Comparison of ENCODE assay signal across 1 cellular context in the genomic region with DNA sequence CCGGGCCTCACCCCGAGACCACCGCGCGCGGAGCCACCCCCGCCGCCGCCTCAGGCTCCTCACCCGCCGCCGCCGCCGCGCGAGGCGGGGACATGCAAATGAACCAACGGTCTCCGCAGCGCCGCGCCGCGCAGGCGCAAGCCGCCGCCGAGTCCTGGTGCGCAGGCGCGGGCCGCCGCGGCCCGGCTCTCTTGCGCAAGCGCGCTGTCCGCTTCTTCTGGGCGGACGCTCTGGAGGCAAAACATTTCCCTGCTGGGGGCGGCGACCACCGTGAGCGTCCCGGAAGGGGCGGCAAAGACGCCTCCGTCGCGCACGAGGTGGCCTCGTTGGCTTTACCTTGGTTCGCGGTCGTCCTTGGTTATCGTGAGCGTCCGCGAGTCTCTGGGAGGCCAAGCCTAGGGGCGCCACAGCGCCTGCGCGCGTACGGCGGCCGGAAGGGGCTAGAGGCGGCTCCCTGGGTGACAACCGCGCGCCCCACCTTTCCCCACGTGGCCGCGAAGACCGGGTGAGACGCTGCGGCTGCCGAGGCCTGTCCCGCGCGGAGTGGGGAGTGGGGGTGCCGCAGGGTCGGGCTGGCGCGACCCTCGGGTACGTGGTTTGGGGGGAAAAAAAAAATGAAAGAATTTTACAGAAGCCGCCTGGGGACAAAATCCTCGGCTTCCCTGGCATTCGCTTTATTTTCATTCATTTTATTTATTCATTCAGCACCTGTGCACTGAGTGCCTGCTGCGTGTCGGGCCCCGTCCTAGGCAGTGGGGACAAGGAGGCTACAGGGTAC.
TF ChIP-seq lines count a peak whose summit lies in the region.

A gene (plus strand): TSS at position 178 of the 778 bp plus-strand sequence. CDS start 607 bp downstream, outside the sequence.
A gene (minus strand): TSS at position 92 of the 778 bp plus-strand sequence. CDS start 2,446 bp downstream, outside the sequence.

TF ChIP-seq in HepG2, 621 proteins besides CTCF, POLR2A, EP300 and RAD21 (continued from another document and continues in another):
- TF ChIP-seq CEBPB (IDR thresholded peaks at IDR 0.05; ENCODE audit: borderline replicate concordance, low read depth, low read length) (peak; percentile 97), SCMH1 (CRISPR knock-in tag; IDR thresholded peaks at IDR 0.05; ENCODE audit: borderline replicate concordance) (no peak), ZNF225 (CRISPR knock-in tag; IDR thresholded peaks at IDR 0.05) (peak; percentile 93), NCOR1 (IDR thresholded peaks at IDR 0.05; ENCODE audit: borderline replicate concordance, low read length) (peak; percentile 30; the same call in 1 of the 2 replicates), SAP130 (CRISPR knock-in tag; IDR thresholded peaks at IDR 0.05; ENCODE audit: low read depth) (peak; percentile 96), YY1 (IDR thresholded peaks at IDR 0.05; ENCODE audit: insufficient read depth, insufficient replicate concordance, low read depth, low read length) (peak; percentile 14), ONECUT2 (CRISPR knock-in tag; IDR thresholded peaks at IDR 0.05) (0 out of 2 replicates have a peak, but pooled peaks have one; percentile 62), BRCA1 (CRISPR knock-in tag; IDR thresholded peaks at IDR 0.05) (no peak; the same call in 1 of the 2 replicates), ZKSCAN1 (IDR thresholded peaks at IDR 0.05; ENCODE audit: low read length) (no peak), NCOA5 (CRISPR knock-in tag; IDR thresholded peaks at IDR 0.05) (no peak), ZBTB8A (CRISPR knock-in tag; IDR thresholded peaks at IDR 0.05; ENCODE audit: borderline replicate concordance, low read depth) (no peak), ISX (CRISPR knock-in tag; conservative IDR thresholded peaks at IDR 0.05) (peak; percentile 85; the same call in 1 of the 2 replicates), KDM4B (CRISPR knock-in tag; IDR thresholded peaks at IDR 0.05) (peak; percentile 84; the same call in 1 of the 2 replicates), NONO (IDR thresholded peaks at IDR 0.05) (no peak), NONO (CRISPR knock-in tag; conservative IDR thresholded peaks at IDR 0.05) (peak; percentile 91), ZNF317 (CRISPR knock-in tag; IDR thresholded peaks at IDR 0.05) (peak; percentile 82), PTBP1 (IDR thresholded peaks at IDR 0.05; ENCODE audit: low read depth, low read length, poor library complexity, severe bottlenecking) (peak; percentile 69), ZSCAN30 (CRISPR knock-in tag; IDR thresholded peaks at IDR 0.05) (no peak), ZC3H4 (CRISPR knock-in tag; IDR thresholded peaks at IDR 0.05; ENCODE audit: borderline replicate concordance) (no peak), ZNF251 (CRISPR knock-in tag; IDR thresholded peaks at IDR 0.05) (no peak), ZNF484 (CRISPR knock-in tag; IDR thresholded peaks at IDR 0.05; ENCODE audit: borderline replicate concordance, low read depth) (peak; percentile 59; the same call in 1 of the 2 replicates), CAMTA2 (CRISPR knock-in tag; IDR thresholded peaks at IDR 0.05; ENCODE audit: borderline replicate concordance) (no peak), FOXK2 (IDR thresholded peaks at IDR 0.05) (no peak), ZNF543 (CRISPR knock-in tag; IDR thresholded peaks at IDR 0.05) (peak; percentile 80), SOX5 (CRISPR knock-in tag; IDR thresholded peaks at IDR 0.05; ENCODE audit: borderline replicate concordance) (peak; percentile 35), CHCHD3 (CRISPR knock-in tag; IDR thresholded peaks at IDR 0.05) (peak; percentile 69; the same call in 1 of the 2 replicates), ZMYM2 (CRISPR knock-in tag; IDR thresholded peaks at IDR 0.05) (peak; percentile 46; the same call in 1 of the 2 replicates), NKX3-1 (CRISPR knock-in tag; IDR thresholded peaks at IDR 0.05) (peak; percentile 91), ZIK1 (CRISPR knock-in tag; IDR thresholded peaks at IDR 0.05; ENCODE audit: borderline replicate concordance, low read depth) (peak; percentile 78; the same call in 1 of the 2 replicates), BCL6 (CRISPR knock-in tag; IDR thresholded peaks at IDR 0.05) (peak; percentile 48)
- TF ChIP-seq, protein P1, sequence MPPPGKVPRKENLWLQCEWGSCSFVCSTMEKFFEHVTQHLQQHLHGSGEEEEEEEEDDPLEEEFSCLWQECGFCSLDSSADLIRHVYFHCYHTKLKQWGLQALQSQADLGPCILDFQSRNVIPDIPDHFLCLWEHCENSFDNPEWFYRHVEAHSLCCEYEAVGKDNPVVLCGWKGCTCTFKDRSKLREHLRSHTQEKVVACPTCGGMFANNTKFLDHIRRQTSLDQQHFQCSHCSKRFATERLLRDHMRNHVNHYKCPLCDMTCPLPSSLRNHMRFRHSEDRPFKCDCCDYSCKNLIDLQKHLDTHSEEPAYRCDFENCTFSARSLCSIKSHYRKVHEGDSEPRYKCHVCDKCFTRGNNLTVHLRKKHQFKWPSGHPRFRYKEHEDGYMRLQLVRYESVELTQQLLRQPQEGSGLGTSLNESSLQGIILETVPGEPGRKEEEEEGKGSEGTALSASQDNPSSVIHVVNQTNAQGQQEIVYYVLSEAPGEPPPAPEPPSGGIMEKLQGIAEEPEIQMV (CRISPR knock-in tag; IDR thresholded peaks at IDR 0.05; ENCODE audit: low read depth) = peak; percentile 98
- TF ChIP-seq, protein P2, sequence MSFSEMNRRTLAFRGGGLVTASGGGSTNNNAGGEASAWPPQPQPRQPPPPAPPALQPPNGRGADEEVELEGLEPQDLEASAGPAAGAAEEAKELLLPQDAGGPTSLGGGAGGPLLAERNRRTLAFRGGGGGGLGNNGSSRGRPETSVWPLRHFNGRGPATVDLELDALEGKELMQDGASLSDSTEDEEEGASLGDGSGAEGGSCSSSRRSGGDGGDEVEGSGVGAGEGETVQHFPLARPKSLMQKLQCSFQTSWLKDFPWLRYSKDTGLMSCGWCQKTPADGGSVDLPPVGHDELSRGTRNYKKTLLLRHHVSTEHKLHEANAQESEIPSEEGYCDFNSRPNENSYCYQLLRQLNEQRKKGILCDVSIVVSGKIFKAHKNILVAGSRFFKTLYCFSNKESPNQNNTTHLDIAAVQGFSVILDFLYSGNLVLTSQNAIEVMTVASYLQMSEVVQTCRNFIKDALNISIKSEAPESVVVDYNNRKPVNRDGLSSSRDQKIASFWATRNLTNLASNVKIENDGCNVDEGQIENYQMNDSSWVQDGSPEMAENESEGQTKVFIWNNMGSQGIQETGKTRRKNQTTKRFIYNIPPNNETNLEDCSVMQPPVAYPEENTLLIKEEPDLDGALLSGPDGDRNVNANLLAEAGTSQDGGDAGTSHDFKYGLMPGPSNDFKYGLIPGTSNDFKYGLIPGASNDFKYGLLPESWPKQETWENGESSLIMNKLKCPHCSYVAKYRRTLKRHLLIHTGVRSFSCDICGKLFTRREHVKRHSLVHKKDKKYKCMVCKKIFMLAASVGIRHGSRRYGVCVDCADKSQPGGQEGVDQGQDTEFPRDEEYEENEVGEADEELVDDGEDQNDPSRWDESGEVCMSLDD (CRISPR knock-in tag; IDR thresholded peaks at IDR 0.05; ENCODE audit: borderline replicate concordance) = no peak
- TF ChIP-seq, protein P3, sequence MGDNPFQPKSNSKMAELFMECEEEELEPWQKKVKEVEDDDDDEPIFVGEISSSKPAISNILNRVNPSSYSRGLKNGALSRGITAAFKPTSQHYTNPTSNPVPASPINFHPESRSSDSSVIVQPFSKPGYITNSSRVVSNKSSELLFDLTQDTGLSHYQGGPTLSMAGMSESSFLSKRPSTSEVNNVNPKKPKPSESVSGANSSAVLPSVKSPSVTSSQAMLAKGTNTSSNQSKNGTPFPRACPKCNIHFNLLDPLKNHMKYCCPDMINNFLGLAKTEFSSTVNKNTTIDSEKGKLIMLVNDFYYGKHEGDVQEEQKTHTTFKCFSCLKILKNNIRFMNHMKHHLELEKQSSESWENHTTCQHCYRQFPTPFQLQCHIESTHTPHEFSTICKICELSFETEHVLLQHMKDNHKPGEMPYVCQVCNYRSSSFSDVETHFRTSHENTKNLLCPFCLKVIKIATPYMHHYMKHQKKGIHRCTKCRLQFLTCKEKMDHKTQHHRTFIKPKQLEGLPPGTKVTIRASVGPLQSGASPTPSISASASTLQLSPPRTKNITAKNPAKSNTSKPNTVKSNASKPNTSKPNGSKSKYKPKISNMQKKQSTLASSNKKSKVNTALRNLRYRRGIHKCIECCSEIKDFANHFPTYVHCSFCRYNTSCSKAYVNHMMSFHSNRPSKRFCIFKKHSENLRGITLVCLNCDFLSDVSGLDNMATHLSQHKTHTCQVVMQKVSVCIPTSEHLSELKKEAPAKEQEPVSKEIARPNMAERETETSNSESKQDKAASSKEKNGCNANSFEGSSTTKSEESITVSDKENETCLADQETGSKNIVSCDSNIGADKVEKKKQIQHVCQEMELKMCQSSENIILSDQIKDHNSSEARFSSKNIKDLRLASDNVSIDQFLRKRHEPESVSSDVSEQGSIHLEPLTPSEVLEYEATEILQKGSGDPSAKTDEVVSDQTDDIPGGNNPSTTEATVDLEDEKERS (CRISPR knock-in tag; IDR thresholded peaks at IDR 0.05) = peak; percentile 81; the same call in 1 of the 2 replicates
- TF ChIP-seq, protein P4, sequence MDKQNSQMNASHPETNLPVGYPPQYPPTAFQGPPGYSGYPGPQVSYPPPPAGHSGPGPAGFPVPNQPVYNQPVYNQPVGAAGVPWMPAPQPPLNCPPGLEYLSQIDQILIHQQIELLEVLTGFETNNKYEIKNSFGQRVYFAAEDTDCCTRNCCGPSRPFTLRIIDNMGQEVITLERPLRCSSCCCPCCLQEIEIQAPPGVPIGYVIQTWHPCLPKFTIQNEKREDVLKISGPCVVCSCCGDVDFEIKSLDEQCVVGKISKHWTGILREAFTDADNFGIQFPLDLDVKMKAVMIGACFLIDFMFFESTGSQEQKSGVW (CRISPR knock-in tag; IDR thresholded peaks at IDR 0.05; ENCODE audit: borderline replicate concordance) = no peak
- TF ChIP-seq, protein P5, sequence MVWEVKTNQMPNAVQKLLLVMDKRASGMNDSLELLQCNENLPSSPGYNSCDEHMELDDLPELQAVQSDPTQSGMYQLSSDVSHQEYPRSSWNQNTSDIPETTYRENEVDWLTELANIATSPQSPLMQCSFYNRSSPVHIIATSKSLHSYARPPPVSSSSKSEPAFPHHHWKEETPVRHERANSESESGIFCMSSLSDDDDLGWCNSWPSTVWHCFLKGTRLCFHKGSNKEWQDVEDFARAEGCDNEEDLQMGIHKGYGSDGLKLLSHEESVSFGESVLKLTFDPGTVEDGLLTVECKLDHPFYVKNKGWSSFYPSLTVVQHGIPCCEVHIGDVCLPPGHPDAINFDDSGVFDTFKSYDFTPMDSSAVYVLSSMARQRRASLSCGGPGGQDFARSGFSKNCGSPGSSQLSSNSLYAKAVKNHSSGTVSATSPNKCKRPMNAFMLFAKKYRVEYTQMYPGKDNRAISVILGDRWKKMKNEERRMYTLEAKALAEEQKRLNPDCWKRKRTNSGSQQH (CRISPR knock-in tag; IDR thresholded peaks at IDR 0.05; ENCODE audit: low read depth) = peak; percentile 95
- TF ChIP-seq, protein P6, sequence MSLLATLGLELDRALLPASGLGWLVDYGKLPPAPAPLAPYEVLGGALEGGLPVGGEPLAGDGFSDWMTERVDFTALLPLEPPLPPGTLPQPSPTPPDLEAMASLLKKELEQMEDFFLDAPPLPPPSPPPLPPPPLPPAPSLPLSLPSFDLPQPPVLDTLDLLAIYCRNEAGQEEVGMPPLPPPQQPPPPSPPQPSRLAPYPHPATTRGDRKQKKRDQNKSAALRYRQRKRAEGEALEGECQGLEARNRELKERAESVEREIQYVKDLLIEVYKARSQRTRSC (CRISPR knock-in tag; IDR thresholded peaks at IDR 0.05; ENCODE audit: low read depth) = no peak
- TF ChIP-seq, protein P7, sequence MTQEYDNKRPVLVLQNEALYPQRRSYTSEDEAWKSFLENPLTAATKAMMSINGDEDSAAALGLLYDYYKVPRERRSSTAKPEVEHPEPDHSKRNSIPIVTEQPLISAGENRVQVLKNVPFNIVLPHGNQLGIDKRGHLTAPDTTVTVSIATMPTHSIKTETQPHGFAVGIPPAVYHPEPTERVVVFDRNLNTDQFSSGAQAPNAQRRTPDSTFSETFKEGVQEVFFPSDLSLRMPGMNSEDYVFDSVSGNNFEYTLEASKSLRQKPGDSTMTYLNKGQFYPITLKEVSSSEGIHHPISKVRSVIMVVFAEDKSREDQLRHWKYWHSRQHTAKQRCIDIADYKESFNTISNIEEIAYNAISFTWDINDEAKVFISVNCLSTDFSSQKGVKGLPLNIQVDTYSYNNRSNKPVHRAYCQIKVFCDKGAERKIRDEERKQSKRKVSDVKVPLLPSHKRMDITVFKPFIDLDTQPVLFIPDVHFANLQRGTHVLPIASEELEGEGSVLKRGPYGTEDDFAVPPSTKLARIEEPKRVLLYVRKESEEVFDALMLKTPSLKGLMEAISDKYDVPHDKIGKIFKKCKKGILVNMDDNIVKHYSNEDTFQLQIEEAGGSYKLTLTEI (CRISPR knock-in tag; conservative IDR thresholded peaks at IDR 0.05) = no peak; the same call in 1 of the 2 replicates
- TF ChIP-seq, protein P8, sequence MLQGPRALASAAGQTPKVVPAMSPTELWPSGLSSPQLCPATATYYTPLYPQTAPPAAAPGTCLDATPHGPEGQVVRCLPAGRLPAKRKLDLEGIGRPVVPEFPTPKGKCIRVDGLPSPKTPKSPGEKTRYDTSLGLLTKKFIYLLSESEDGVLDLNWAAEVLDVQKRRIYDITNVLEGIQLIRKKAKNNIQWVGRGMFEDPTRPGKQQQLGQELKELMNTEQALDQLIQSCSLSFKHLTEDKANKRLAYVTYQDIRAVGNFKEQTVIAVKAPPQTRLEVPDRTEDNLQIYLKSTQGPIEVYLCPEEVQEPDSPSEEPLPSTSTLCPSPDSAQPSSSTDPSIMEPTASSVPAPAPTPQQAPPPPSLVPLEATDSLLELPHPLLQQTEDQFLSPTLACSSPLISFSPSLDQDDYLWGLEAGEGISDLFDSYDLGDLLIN (CRISPR knock-in tag; IDR thresholded peaks at IDR 0.05; ENCODE audit: borderline replicate concordance) = peak; percentile 70; the same call in 1 of the 2 replicates
- TF ChIP-seq, protein P9, sequence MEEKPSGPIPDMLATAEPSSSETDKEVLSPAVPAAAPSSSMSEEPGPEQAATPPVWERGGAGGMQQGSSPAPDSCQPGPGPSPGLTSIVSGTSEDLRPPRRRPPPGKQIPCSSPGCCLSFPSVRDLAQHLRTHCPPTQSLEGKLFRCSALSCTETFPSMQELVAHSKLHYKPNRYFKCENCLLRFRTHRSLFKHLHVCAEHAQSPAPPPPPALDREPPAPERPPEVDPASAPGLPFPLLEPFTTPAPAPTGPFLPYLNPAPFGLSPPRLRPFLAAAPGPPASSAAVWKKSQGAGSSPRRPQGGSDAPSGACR (CRISPR knock-in tag; IDR thresholded peaks at IDR 0.05) = 0 out of 2 replicates have a peak, but pooled peaks have one; percentile 37
